8 cellular contexts compared by ENCODE assay signal in the genomic region with DNA sequence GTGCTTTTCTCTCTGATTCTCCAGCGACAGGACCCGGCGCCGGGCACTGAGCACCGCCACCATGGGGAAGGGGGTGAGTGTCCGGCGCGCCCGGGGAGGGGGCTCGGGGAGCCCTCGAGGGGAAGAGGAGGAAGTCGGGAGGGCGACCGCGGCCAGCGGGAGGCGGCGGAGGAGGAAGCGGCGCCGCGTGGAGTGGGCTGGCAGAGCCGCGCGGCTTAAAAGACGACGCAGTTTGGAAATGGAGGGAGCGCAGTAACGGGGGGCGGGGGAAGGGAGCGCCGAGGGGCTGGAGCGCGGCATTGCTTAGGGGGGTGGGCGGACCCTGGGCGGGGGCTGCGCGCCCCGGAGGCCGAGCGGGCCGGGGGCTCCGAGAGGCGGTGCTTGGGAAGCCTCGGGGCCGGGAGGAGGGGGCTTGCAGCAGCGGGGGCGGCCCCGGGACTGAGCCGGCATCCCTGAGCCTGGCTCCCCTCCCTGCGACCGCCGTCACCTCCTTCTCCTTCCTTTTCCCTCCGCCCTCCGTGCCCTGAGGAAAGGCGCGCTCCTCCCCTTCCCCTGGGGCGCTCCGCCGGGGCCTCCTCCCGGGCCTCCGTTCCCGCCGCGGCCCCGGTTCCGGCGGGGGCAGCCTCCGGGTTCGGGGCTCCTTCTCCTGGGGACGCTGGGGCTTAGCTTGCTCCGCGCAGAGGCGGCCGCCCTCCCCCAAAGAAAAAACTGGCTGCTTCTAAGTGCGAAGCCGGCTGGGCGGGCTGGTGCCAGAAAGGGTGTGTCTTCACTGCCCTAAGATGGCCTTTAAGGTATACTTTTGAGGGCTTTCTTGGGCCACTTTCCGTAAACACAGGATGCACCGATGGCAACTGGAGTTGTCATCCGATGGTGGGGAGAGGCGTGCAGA. TPM values are rescaled to one million over a fixed set of nuclear protein-coding genes. Genes with fewer than 3 reads are reported as not detected.
DNase-seq lines count a peak whose midpoint lies in the region; ATAC-seq and TF ChIP-seq lines count a peak whose summit lies in the region.

No MANE protein-coding gene starts in this region.

- TF ChIP-seq EP300 in neural cell (conservative IDR thresholded peaks at IDR 0.05; ENCODE audit: poor library complexity, severe bottlenecking), result no peak

- H3K36me3 ChIP-seq in neural cell (ENCODE audit: insufficient read depth, low read length) (no peaks in the 10 kb centered on the region), thyroid gland (no peaks in the 10 kb centered on the region)

- ATAC-seq in GM18498 (IDR thresholded peaks at IDR 0.05; ENCODE audit: unreplicated experiment) (peak; percentile 13), HG03064 (IDR thresholded peaks at IDR 0.05; ENCODE audit: low read depth, unreplicated experiment) (peak; percentile 3), GM18519 (IDR thresholded peaks at IDR 0.05; ENCODE audit: low FRiP score, unreplicated experiment) (no peak)

- no peaks in the 10 kb centered on the region for H3F3A ChIP-seq in neural cell (ENCODE audit: insufficient read depth, low read length, poor library complexity, severe bottlenecking)

- WGBS in thyroid gland, 2 donors, result 0% methylated on average over 27 to 43 of the region's 82 CpGs

- H2AFZ ChIP-seq in neural cell (ENCODE audit: low read depth, low read length), result peak overlapping the region; percentile 53

- intact Hi-C loops in thyroid gland (cut with DNase I), result loop anchor here (5.0 to 10.0 kb wide), 2 partner anchors 114 to 139 kb away; no protein-coding TSS in a partner anchor

- H3K9me3 ChIP-seq in neural cell (ENCODE audit: low read length) (no peaks in the 10 kb centered on the region), thyroid gland (no peaks in the 10 kb centered on the region)

- no peaks in the 10 kb centered on the region for H3K27me3 ChIP-seq in neural cell (ENCODE audit: insufficient read depth, low read depth, low read length)
- no peaks in the 10 kb centered on the region for H3K27me3 ChIP-seq in thyroid gland

- peaks cover 26 to 27% of the 10 kb centered on the region in 2 donors for H3K4me1 ChIP-seq in thyroid gland

- peaks cover 43% of the 10 kb centered on the region for H3K79me2 ChIP-seq in neural cell (replicated peaks; ENCODE audit: insufficient read depth, low read length)

- H3K27ac ChIP-seq in neural cell (ENCODE audit: low read length), result peak overlapping the region; percentile 86
- peak overlapping the region; percentile 97 to 99 (median 98) for H3K27ac ChIP-seq in thyroid gland

- TF ChIP-seq RAD21 in neural cell (conservative IDR thresholded peaks at IDR 0.05), result no peak

- TF ChIP-seq CTCF in fibroblast of villous mesenchyme (IDR thresholded peaks at IDR 0.05; ENCODE audit: insufficient read depth, low read depth, low read length), result no peak
- TF ChIP-seq CTCF in neural cell (IDR thresholded peaks at IDR 0.05; ENCODE audit: poor library complexity, severe bottlenecking), result no peak
- TF ChIP-seq CTCF in thyroid gland (IDR thresholded peaks at IDR 0.05), result no peak

- no peaks in the 10 kb centered on the region for H3K9me2 ChIP-seq in neural cell (ENCODE audit: insufficient read depth, low read length)

- peak; percentile 52 for DNase-seq in OCI-M1 (lab: John Stamatoyannopoulos, UW)
- DNase-seq in activated effector memory CD4-positive, alpha-beta T cell treated with Interleukin-2 at 50 U/mL for 16 hours, result peak; percentile 50
- DNase-seq in fibroblast of villous mesenchyme (ENCODE audit: low read depth), result peak; percentile 45
- peak; percentile 67 to 70 for DNase-seq in thyroid gland

- TF ChIP-seq POLR2A in thyroid gland (IDR thresholded peaks at IDR 0.05), result peak in 1 of 2 donors; percentile 50

- H3K4me2 ChIP-seq in neural cell (ENCODE audit: low read length), result peak overlapping the region; percentile 91

- no peaks in the 10 kb centered on the region for H4K20me1 ChIP-seq in neural cell (ENCODE audit: insufficient read depth)

- H3K4me3 ChIP-seq in fibroblast of villous mesenchyme (ENCODE audit: low read depth, low read length) (peak overlapping the region; percentile 78), neural cell (ENCODE audit: low read length) (peak overlapping the region; percentile 95), thyroid gland (replicated peaks in 1 of 3) (peak overlapping the region; percentile 50 to 97 (median 95))

- H3K9ac ChIP-seq in neural cell (ENCODE audit: low read length), result peak overlapping the region; percentile 92

TF ChIP-seq in neural cell, 6 proteins besides CTCF, POLR2A, EP300 and RAD21:
- peak; percentile 35 for TF ChIP-seq POLR2AphosphoS5 (IDR thresholded peaks at IDR 0.05)
- TF ChIP-seq, protein P1, sequence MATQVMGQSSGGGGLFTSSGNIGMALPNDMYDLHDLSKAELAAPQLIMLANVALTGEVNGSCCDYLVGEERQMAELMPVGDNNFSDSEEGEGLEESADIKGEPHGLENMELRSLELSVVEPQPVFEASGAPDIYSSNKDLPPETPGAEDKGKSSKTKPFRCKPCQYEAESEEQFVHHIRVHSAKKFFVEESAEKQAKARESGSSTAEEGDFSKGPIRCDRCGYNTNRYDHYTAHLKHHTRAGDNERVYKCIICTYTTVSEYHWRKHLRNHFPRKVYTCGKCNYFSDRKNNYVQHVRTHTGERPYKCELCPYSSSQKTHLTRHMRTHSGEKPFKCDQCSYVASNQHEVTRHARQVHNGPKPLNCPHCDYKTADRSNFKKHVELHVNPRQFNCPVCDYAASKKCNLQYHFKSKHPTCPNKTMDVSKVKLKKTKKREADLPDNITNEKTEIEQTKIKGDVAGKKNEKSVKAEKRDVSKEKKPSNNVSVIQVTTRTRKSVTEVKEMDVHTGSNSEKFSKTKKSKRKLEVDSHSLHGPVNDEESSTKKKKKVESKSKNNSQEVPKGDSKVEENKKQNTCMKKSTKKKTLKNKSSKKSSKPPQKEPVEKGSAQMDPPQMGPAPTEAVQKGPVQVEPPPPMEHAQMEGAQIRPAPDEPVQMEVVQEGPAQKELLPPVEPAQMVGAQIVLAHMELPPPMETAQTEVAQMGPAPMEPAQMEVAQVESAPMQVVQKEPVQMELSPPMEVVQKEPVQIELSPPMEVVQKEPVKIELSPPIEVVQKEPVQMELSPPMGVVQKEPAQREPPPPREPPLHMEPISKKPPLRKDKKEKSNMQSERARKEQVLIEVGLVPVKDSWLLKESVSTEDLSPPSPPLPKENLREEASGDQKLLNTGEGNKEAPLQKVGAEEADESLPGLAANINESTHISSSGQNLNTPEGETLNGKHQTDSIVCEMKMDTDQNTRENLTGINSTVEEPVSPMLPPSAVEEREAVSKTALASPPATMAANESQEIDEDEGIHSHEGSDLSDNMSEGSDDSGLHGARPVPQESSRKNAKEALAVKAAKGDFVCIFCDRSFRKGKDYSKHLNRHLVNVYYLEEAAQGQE (IDR thresholded peaks at IDR 0.05; ENCODE audit: borderline replicate concordance), result peak; percentile 52
- no peak for TF ChIP-seq EZH2 (IDR thresholded peaks at IDR 0.05; ENCODE audit: borderline replicate concordance, insufficient read depth, low read length, poor library complexity, severe bottlenecking)
- TF ChIP-seq TAF1 (IDR thresholded peaks at IDR 0.05; ENCODE audit: low read depth), result peak; percentile 11
- TF ChIP-seq SMC3 (conservative IDR thresholded peaks at IDR 0.05; ENCODE audit: poor library complexity), result no peak
- no peak for TF ChIP-seq MXI1 (conservative IDR thresholded peaks at IDR 0.05; ENCODE audit: poor library complexity, severe bottlenecking)

RNA-seq across cellular contexts. Expression of a gene that starts 0.7 kb away (rescaled TPM):
- total RNA-seq in fibroblast of villous mesenchyme (87.0 and 107 TPM in 2 replicates), thyroid gland (1,000 to 10,000 TPM in 3 of 4 donors, 100 to 1,000 TPM in 1; 770 to 1,450 (median 1,316) TPM)
- 44.2 and 48.7 TPM in 2 replicates for polyA plus RNA-seq in neural cell
- polyA minus RNA-seq in neural cell, result 73.2 and 82.5 TPM in 2 replicates
